Comparison of ENCODE assay signal across 20 cellular contexts in genomic region chr17:64527914-64528313, GRCh38.
"Had no signal": no experiment of that assay in that cellular context is flagged by ENCODE, and none has a peak within 500 bp of the region (broad histone marks: within the 10 kb centered on the region; RNA-seq: fewer than 3 reads in every experiment).

No MANE protein-coding gene starts in this region.

- FAIRE-seq: frontal cortex, pancreas had no signal

- H3K4me1 Mint-ChIP-seq: nephron; stimulated activated naive CD8-positive, alpha-beta T cell treated with anti-CD3 and anti-CD28 coated beads, Interleukin-15, amount 100 ng/mL, for 72 hours had no signal

- H3K27me3 Mint-ChIP-seq: naive B cell; progenitor cell of endocrine pancreas; stimulated activated naive B cell treated with anti-CD40 and anti-IgM and Interleukin-4, amounts not matched to agents 10 μg/mL and 1 μg/mL and 100 μg/mL, for 72 hours; stimulated activated naive CD8-positive, alpha-beta T cell treated with anti-CD3 and anti-CD28 coated beads, Interleukin-15, amount 100 ng/mL, for 72 hours had no signal

- ATAC-seq: esophagus mucosa; heart left ventricle; left colon; pancreas; right cardiac atrium; stimulated activated naive B cell treated with anti-CD40 and anti-IgM and Interleukin-4, amounts not matched to agents 10 μg/mL and 1 μg/mL and 100 μg/mL, for 72 hours; stimulated activated naive CD8-positive, alpha-beta T cell treated with anti-CD3 and anti-CD28 coated beads, Interleukin-15, amount 100 ng/mL, for 72 hours had no signal

- H3K9me3 ChIP-seq: heart left ventricle, pancreas, testis had no signal

- H3K27me3 ChIP-seq: heart left ventricle, pancreas, testis had no signal

- H3K4me3 ChIP-seq: coronary artery, heart left ventricle, pancreas, testis had no signal

- DNase-seq: effector CD4-positive, alpha-beta T cell; heart left ventricle; hippocampal formation; left colon; mesendoderm; naive B cell; occipital lobe; pancreas; right cardiac atrium; stimulated activated CD4-positive, alpha-beta T cell treated with anti-CD3 and anti-CD28 coated beads, Interleukin-4, amount 100 ng/mL, for 1 hour; stimulated activated CD8-positive, alpha-beta memory T cell treated with anti-CD3 and anti-CD28 coated beads, Interleukin-4, amount 100 ng/mL, for 48 hours; stimulated activated naive B cell treated with anti-CD40 and anti-IgM and Interleukin-4, amounts not matched to agents 10 μg/mL and 1 μg/mL and 100 μg/mL, for 72 hours; stimulated activated naive CD8-positive, alpha-beta T cell treated with anti-CD3 and anti-CD28 coated beads, Interleukin-15, amount 100 ng/mL, for 72 hours; testis; trophoblast cell had no signal

- H3K27ac ChIP-seq: coronary artery, heart left ventricle, pancreas, testis had no signal

- H3K9me3 Mint-ChIP-seq: naive B cell; nephron; stimulated activated naive B cell treated with anti-CD40 and anti-IgM and Interleukin-4, amounts not matched to agents 10 μg/mL and 1 μg/mL and 100 μg/mL, for 72 hours; stimulated activated naive CD8-positive, alpha-beta T cell treated with anti-CD3 and anti-CD28 coated beads, Interleukin-15, amount 100 ng/mL, for 72 hours had no signal

- H3K4me3 Mint-ChIP-seq: naive B cell; nephron; stimulated activated naive B cell treated with anti-CD40 and anti-IgM and Interleukin-4, amounts not matched to agents 10 μg/mL and 1 μg/mL and 100 μg/mL, for 72 hours; stimulated activated naive CD8-positive, alpha-beta T cell treated with anti-CD3 and anti-CD28 coated beads, Interleukin-15, amount 100 ng/mL, for 72 hours had no signal

- H3K27ac Mint-ChIP-seq: naive B cell, nephron, progenitor cell of endocrine pancreas had no signal
